8 cellular contexts compared by ENCODE assay signal in genomic region chr15:52139599-52140462, GRCh38. TPM values are rescaled to one million over a fixed set of nuclear protein-coding genes. Genes with fewer than 3 reads are reported as not detected.
DNase-seq lines count a peak whose midpoint lies in the region; ATAC-seq lines count a peak whose summit lies in the region.

No MANE protein-coding gene starts in this region.

- peak overlapping the region in 3 of 8 donors; percentile 22 to 84 (median 61) for H3K27ac Mint-ChIP-seq in CD8-positive, alpha-beta memory T cell

- H3K4me3 Mint-ChIP-seq in CD8-positive, alpha-beta memory T cell: no peak overlapping the region

- peak; percentile 27 to 61 (median 46) for DNase-seq in CD8-positive, alpha-beta memory T cell
- DNase-seq in NCI-H2196 treated with DMSO at 0.1 percent for 48 hours (lab: John Stamatoyannopoulos, UW; ENCODE audit: unreplicated experiment) (peak; percentile 2), dermis blood vessel endothelial cell (peak; percentile 86), lung microvascular endothelial cell (ENCODE audit: low read depth in 2 of 2) (peak; percentile 75 to 87)
- DNase-seq in activated CD4-positive, alpha-beta T cell treated with anti-CD3 and anti-CD28 coated beads, Interleukin-2, amount 50 U/mL, for 1 hour: peak; percentile 68
- peak; percentile 35 for DNase-seq in stimulated activated CD8-positive, alpha-beta memory T cell treated with anti-CD3 and anti-CD28 coated beads, Interleukin-15, amount 100 ng/mL, for 1 hour (ENCODE audit: low read depth)

- peaks cover 21% of the 10 kb centered on the region for H3K36me3 ChIP-seq in CD8-positive, alpha-beta memory T cell (ENCODE audit: insufficient read depth, low read length)

- H3K4me1 ChIP-seq in CD8-positive, alpha-beta memory T cell (ENCODE audit: insufficient read depth, low read length): peaks cover 24% of the 10 kb centered on the region

- peaks cover 0 to 2% of the 10 kb centered on the region in 2 donors for H3K27me3 Mint-ChIP-seq in CD8-positive, alpha-beta memory T cell

- no peaks in the 10 kb centered on the region for H3K9me3 ChIP-seq in CD8-positive, alpha-beta memory T cell (ENCODE audit: low read length)

- peak; percentile 51 for ATAC-seq in GM21825 (IDR thresholded peaks at IDR 0.05; ENCODE audit: unreplicated experiment)
- no peak for ATAC-seq in GM18858 (IDR thresholded peaks at IDR 0.05; ENCODE audit: unreplicated experiment)

- no peak overlapping the region for H3K4me3 ChIP-seq in CD8-positive, alpha-beta memory T cell (ENCODE audit: low read length)

- H3K36me3 Mint-ChIP-seq in CD8-positive, alpha-beta memory T cell: peaks cover 8 to 80% (median 20%) of the 10 kb centered on the region in 3 donors

- peaks cover 21 to 33% (median 31%) of the 10 kb centered on the region in 3 donors for H3K4me1 Mint-ChIP-seq in CD8-positive, alpha-beta memory T cell

- CTCF ChIA-PET in CD8-positive, alpha-beta memory T cell (lab: Charles Lee): interaction anchor here (0.8 to 1.5 kb wide), 13 partner anchors 14 to 168 kb away, joined by 3 to 5 read pairs (median 3); partner anchors contain the start of gene LEO1

- POLR2A ChIA-PET in CD8-positive, alpha-beta memory T cell (lab: Charles Lee): no interaction called here

- H3K9me3 Mint-ChIP-seq in CD8-positive, alpha-beta memory T cell: no peaks in the 10 kb centered on the region

- H3K27ac ChIP-seq in CD8-positive, alpha-beta memory T cell (ENCODE audit: low read depth, low read length): no peak overlapping the region

- no peaks in the 10 kb centered on the region for H3K27me3 ChIP-seq in CD8-positive, alpha-beta memory T cell (ENCODE audit: insufficient read depth, low read length, poor library complexity, severe bottlenecking)

RNA-seq across cellular contexts. Expression of gene BCL2L10, which starts 27.3 kb away (rescaled TPM):
- total RNA-seq in CD8-positive, alpha-beta memory T cell: under 1 TPM in 1 of 2 experiments, not detected in 1; 0.31 TPM
- polyA plus RNA-seq in CD8-positive, alpha-beta memory T cell: 0.17 TPM
- total RNA-seq in dermis blood vessel endothelial cell: 0.51 and 1.7 TPM in 2 replicates
- 0.65 and 2.0 TPM in 2 replicates for total RNA-seq in lung microvascular endothelial cell

RNA-seq across cellular contexts. Expression of gene GNB5, which starts 51.4 kb away (rescaled TPM):
- 10 to 100 TPM; 19.2 to 21.7 TPM for total RNA-seq in CD8-positive, alpha-beta memory T cell
- polyA plus RNA-seq in CD8-positive, alpha-beta memory T cell: 46.0 TPM
- total RNA-seq in dermis blood vessel endothelial cell (31.8 and 48.3 TPM in 2 replicates), lung microvascular endothelial cell (26.6 and 39.1 TPM in 2 replicates)

Comparison
In these comparisons a context has a peak if more than half of its experiments do, and no peak if none do; other contexts are left out.
1. DNase-seq: peak in every context shown above with its lines; median percentile 86 in dermis blood vessel endothelial cell; 81 in lung microvascular endothelial cell; 68 in activated CD4-positive, alpha-beta T cell treated with anti-CD3 and anti-CD28 coated beads, Interleukin-2, amount 50 U/mL, for 1 hour; 46 in CD8-positive, alpha-beta memory T cell; 35 in stimulated activated CD8-positive, alpha-beta memory T cell treated with anti-CD3 and anti-CD28 coated beads, Interleukin-15, amount 100 ng/mL, for 1 hour; 2 in NCI-H2196 treated with DMSO at 0.1 percent for 48 hours.